ENCODE assay signal across 3 cellular contexts in genomic region chr12:113316155-113316554, GRCh38.
A peak's percentile ranks its signal among the peaks of the same experiment; 100 is the strongest.
TF ChIP-seq lines count a peak whose summit lies in the region.

No MANE protein-coding gene starts in this region.

TF ChIP-seq in SK-N-SH, 30 proteins besides CTCF, POLR2A, EP300 and RAD21:
- TF ChIP-seq GATA2 (CRISPR knock-in tag; IDR thresholded peaks at IDR 0.05) (no peak), USF1 (IDR thresholded peaks at IDR 0.05; ENCODE audit: borderline replicate concordance, low read depth) (no peak), RFX5 (IDR thresholded peaks at IDR 0.05; ENCODE audit: low read length) (no peak), RXRA (IDR thresholded peaks at IDR 0.05; ENCODE audit: borderline replicate concordance, low read depth) (no peak), CHD2 (IDR thresholded peaks at IDR 0.05; ENCODE audit: low read length, partially characterized antibody) (no peak), TAF1 (IDR thresholded peaks at IDR 0.05; ENCODE audit: borderline replicate concordance, low read depth, low read length) (no peak), GABPA (IDR thresholded peaks at IDR 0.05; ENCODE audit: low read depth) (no peak)
- TF ChIP-seq, protein P1, sequence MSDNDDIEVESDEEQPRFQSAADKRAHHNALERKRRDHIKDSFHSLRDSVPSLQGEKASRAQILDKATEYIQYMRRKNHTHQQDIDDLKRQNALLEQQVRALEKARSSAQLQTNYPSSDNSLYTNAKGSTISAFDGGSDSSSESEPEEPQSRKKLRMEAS (IDR thresholded peaks at IDR 0.05; ENCODE audit: low read depth), result no peak
- TF ChIP-seq, protein P2, sequence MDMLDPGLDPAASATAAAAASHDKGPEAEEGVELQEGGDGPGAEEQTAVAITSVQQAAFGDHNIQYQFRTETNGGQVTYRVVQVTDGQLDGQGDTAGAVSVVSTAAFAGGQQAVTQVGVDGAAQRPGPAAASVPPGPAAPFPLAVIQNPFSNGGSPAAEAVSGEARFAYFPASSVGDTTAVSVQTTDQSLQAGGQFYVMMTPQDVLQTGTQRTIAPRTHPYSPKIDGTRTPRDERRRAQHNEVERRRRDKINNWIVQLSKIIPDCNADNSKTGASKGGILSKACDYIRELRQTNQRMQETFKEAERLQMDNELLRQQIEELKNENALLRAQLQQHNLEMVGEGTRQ (IDR thresholded peaks at IDR 0.05; ENCODE audit: borderline replicate concordance, low read depth, low read length), result no peak

TF ChIP-seq in SK-N-SH treated with all-trans-retinoic acid at 6 μM for 48 hours, 23 proteins besides CTCF, POLR2A, EP300 and RAD21:
- TF ChIP-seq BACH2 (CRISPR knock-in tag; IDR thresholded peaks at IDR 0.05; ENCODE audit: borderline replicate concordance) (no peak), RARB (CRISPR knock-in tag; IDR thresholded peaks at IDR 0.05) (no peak)
- TF ChIP-seq, protein P3, sequence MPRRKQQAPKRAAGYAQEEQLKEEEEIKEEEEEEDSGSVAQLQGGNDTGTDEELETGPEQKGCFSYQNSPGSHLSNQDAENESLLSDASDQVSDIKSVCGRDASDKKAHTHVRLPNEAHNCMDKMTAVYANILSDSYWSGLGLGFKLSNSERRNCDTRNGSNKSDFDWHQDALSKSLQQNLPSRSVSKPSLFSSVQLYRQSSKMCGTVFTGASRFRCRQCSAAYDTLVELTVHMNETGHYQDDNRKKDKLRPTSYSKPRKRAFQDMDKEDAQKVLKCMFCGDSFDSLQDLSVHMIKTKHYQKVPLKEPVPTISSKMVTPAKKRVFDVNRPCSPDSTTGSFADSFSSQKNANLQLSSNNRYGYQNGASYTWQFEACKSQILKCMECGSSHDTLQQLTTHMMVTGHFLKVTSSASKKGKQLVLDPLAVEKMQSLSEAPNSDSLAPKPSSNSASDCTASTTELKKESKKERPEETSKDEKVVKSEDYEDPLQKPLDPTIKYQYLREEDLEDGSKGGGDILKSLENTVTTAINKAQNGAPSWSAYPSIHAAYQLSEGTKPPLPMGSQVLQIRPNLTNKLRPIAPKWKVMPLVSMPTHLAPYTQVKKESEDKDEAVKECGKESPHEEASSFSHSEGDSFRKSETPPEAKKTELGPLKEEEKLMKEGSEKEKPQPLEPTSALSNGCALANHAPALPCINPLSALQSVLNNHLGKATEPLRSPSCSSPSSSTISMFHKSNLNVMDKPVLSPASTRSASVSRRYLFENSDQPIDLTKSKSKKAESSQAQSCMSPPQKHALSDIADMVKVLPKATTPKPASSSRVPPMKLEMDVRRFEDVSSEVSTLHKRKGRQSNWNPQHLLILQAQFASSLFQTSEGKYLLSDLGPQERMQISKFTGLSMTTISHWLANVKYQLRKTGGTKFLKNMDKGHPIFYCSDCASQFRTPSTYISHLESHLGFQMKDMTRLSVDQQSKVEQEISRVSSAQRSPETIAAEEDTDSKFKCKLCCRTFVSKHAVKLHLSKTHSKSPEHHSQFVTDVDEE (CRISPR knock-in tag; IDR thresholded peaks at IDR 0.05), result no peak

TF ChIP-seq in K562, 482 proteins besides CTCF, POLR2A, EP300 and RAD21:
- no peak for TF ChIP-seq MCM7 (IDR thresholded peaks at IDR 0.05)
- TF ChIP-seq, protein P4, sequence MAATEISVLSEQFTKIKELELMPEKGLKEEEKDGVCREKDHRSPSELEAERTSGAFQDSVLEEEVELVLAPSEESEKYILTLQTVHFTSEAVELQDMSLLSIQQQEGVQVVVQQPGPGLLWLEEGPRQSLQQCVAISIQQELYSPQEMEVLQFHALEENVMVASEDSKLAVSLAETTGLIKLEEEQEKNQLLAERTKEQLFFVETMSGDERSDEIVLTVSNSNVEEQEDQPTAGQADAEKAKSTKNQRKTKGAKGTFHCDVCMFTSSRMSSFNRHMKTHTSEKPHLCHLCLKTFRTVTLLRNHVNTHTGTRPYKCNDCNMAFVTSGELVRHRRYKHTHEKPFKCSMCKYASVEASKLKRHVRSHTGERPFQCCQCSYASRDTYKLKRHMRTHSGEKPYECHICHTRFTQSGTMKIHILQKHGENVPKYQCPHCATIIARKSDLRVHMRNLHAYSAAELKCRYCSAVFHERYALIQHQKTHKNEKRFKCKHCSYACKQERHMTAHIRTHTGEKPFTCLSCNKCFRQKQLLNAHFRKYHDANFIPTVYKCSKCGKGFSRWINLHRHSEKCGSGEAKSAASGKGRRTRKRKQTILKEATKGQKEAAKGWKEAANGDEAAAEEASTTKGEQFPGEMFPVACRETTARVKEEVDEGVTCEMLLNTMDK (IDR thresholded peaks at IDR 0.05; ENCODE audit: borderline replicate concordance, insufficient read depth, low read depth, low read length, poor library complexity, severe bottlenecking), result peak; percentile 19
- TF ChIP-seq BCOR (IDR thresholded peaks at IDR 0.05), result 0 out of 2 replicates have a peak, but pooled peaks have one; percentile 60
- no peak for TF ChIP-seq ZBTB12 (CRISPR knock-in tag; IDR thresholded peaks at IDR 0.05)
